1 cellular context compared by ENCODE assay signal in genomic region chr6:43460032-43460431, GRCh38.
A peak's percentile ranks its signal among the peaks of the same experiment; 100 is the strongest.
TF ChIP-seq lines count a peak whose summit lies in the region.

No MANE protein-coding gene starts in this region.

TF ChIP-seq in HepG2, 621 proteins besides CTCF, POLR2A, EP300 and RAD21:
- TF ChIP-seq ZNF331 (CRISPR knock-in tag; IDR thresholded peaks at IDR 0.05) (peak; percentile 99), ZNF615 (CRISPR knock-in tag; IDR thresholded peaks at IDR 0.05; ENCODE audit: borderline replicate concordance) (no peak)
